8 cellular contexts compared by ENCODE assay signal in genomic region chr21:42593007-42593814, GRCh38.
DNase-seq lines count a peak whose midpoint lies in the region; ATAC-seq and TF ChIP-seq lines count a peak whose summit lies in the region.

No MANE protein-coding gene starts in this region.

- H3K36me3 Mint-ChIP-seq in HFFc6 (ENCODE audit: low read depth) (peaks cover 9% of the 10 kb centered on the region; the same call in 1 of the 2 replicates), nephron (ENCODE audit: low read depth) (peaks cover 14% of the 10 kb centered on the region)

- H3K4me3 Mint-ChIP-seq in HFFc6 (no peak overlapping the region), nephron (peak overlapping the region in 1 of 3 experiments; percentile 15)

- H3K36me3 ChIP-seq in BLaER1 (no peaks in the 10 kb centered on the region), NT2/D1 (ENCODE audit: insufficient read depth, insufficient read length, low read length) (no peaks in the 10 kb centered on the region)

- H3K9me3 Mint-ChIP-seq in HFFc6 = peaks cover 57% of the 10 kb centered on the region
- peaks cover 19% of the 10 kb centered on the region for H3K9me3 Mint-ChIP-seq in nephron

- TF ChIP-seq CTCF in HFFc6 (IDR thresholded peaks at IDR 0.05) = peak; percentile 44; the same call in 1 of the 2 replicates
- peak; percentile 77 to 91 (median 84) for TF ChIP-seq CTCF in nephron (IDR thresholded peaks at IDR 0.05; ENCODE audit: unreplicated experiment in 3 of 3)

- H3K27ac ChIP-seq in BLaER1 = no peak overlapping the region

- H3K4me1 Mint-ChIP-seq in HFFc6 (ENCODE audit: low read depth) = no peaks in the 10 kb centered on the region
- no peaks in the 10 kb centered on the region for H3K4me1 Mint-ChIP-seq in nephron

- H3K4me2 ChIP-seq in BLaER1 = peak overlapping the region; percentile 66

- H4K20me1 ChIP-seq in BLaER1 = no peaks in the 10 kb centered on the region; the same call in 1 of the 2 replicates

- H3K27ac Mint-ChIP-seq in HFFc6 = no peak overlapping the region
- no peak overlapping the region for H3K27ac Mint-ChIP-seq in nephron

- ATAC-seq in GM21717 (IDR thresholded peaks at IDR 0.05; ENCODE audit: unreplicated experiment) = no peak

- no peaks in the 10 kb centered on the region for H3K27me3 ChIP-seq in BLaER1
- peaks cover 23% of the 10 kb centered on the region for H3K27me3 ChIP-seq in NT2/D1 (ENCODE audit: insufficient read depth, insufficient read length)

- H3K4me1 ChIP-seq in BLaER1 (peaks cover 42% of the 10 kb centered on the region), NT2/D1 (ENCODE audit: insufficient read depth, insufficient read length) (peaks cover 16% of the 10 kb centered on the region)

- H3K9me3 ChIP-seq in BLaER1 (peaks cover 9% of the 10 kb centered on the region), NT2/D1 (ENCODE audit: insufficient read depth, low read length) (peaks cover 20% of the 10 kb centered on the region; the same call in 1 of the 2 replicates)

- DNase-seq in HFFc6 (no peak), NT2/D1 (ENCODE audit: low read depth, low spot score) (peak; percentile 76), activated T-cell treated with anti-CD3 and anti-CD28 coated beads for 4 hours (peak; percentile 65), fibroblast of gingiva (ENCODE audit: low read depth) (peak; percentile 34)
- DNase-seq in stimulated activated naive CD4-positive, alpha-beta T cell (lab: John Stamatoyannopoulos, UW) = peak; percentile 23 to 73 (median 58)

- H3K4me3 ChIP-seq in BLaER1 (no peak overlapping the region), NT2/D1 (ENCODE audit: insufficient read length, low read depth) (no peak overlapping the region)

- H3K9ac ChIP-seq in BLaER1 (no peak overlapping the region), NT2/D1 (ENCODE audit: insufficient read length, low read depth) (peak overlapping the region; percentile 79)

- H3K27me3 Mint-ChIP-seq in HFFc6 (ENCODE audit: insufficient read depth) (peaks cover 5% of the 10 kb centered on the region), nephron (ENCODE audit: low read depth) (no peaks in the 10 kb centered on the region)
